ENCODE assay signal across 29 cellular contexts in the genomic region with DNA sequence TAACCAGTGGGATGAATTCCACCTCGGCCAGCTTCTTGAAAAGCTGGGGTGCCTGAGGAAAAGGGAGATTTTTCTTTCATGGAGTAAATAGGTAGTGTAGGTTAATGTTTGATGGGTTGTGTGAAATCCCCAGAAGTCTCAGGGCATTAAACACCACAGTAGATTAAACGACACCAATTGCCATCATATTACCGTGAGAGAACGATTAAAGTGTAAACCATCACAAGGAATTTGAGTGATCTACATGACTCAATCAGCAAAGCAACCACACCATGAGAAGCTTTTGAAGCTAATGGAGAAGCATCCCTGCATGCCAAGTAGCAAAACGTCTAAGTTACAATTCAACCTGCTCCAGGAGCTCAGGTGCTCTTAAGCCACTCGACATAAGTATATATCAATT.
"Had no signal": no experiment of that assay in that cellular context is flagged by ENCODE, and none has a peak within 500 bp of the region (broad histone marks: within the 10 kb centered on the region; RNA-seq: fewer than 3 reads in every experiment).

No MANE protein-coding gene starts in this region.

- H3K27me3 ChIP-seq: colonic mucosa, gastrocnemius medialis, hepatocyte, ovary, right lobe of liver, tibial nerve, upper lobe of left lung had no signal

- H3K36me3 ChIP-seq: colonic mucosa, gastrocnemius medialis, heart left ventricle, ovary, right lobe of liver, thoracic aorta, tibial nerve, upper lobe of left lung had no signal

- H3K9me3 ChIP-seq: colonic mucosa, gastrocnemius medialis, heart left ventricle, mucosa of descending colon, ovary, psoas muscle, right lobe of liver, thoracic aorta, tibial nerve, upper lobe of left lung had no signal

- H3K4me3 Mint-ChIP-seq: central memory CD8-positive, alpha-beta T cell; mesothelial cell of epicardium; nephron progenitor cell; stimulated activated naive B cell treated with anti-CD40 and anti-IgM and Interleukin-4, amounts not matched to agents 10 μg/mL and 1 μg/mL and 100 μg/mL, for 72 hours; stimulated activated naive CD8-positive, alpha-beta T cell treated with anti-CD3 and anti-CD28 coated beads, Interleukin-15, Interleukin-2, amounts not matched to agents 100 ng/mL and 50 ng/mL, for 24 hours had no signal

- H3K4me2 ChIP-seq: hepatocyte had no signal

- DNase-seq: colonic mucosa; dermis blood vessel endothelial cell; foreskin fibroblast; gastrocnemius medialis; heart left ventricle; kidney; mesenchymal stem cell; mucosa of descending colon; naive B cell; nephron progenitor cell; occipital lobe; ovary; posterior cingulate gyrus; psoas muscle; retina; right lobe of liver; small intestine; stimulated activated CD4-positive, alpha-beta T cell treated with anti-CD3 and anti-CD28 coated beads, Interleukin-15, amount 100 ng/mL, for 24 hours; stimulated activated CD4-positive, alpha-beta T cell treated with anti-CD3 and anti-CD28 coated beads, Interleukin-2, amount 100 ng/mL, for 48 hours; stimulated activated naive B cell treated with anti-CD40 and anti-IgM and Interleukin-4, amounts not matched to agents 10 μg/mL and 1 μg/mL and 100 μg/mL, for 72 hours; upper lobe of left lung had no signal

- ATAC-seq: esophagus mucosa; gastrocnemius medialis; heart left ventricle; left lobe of liver; mucosa of descending colon; psoas muscle; right lobe of liver; stimulated activated naive B cell treated with anti-CD40 and anti-IgM and Interleukin-4, amounts not matched to agents 10 μg/mL and 1 μg/mL and 100 μg/mL, for 72 hours had no signal

- H3K4me1 ChIP-seq: colonic mucosa, gastrocnemius medialis, heart left ventricle, psoas muscle, right lobe of liver, tibial nerve, upper lobe of left lung had no signal

- H3K36me3 Mint-ChIP-seq: mesothelial cell of epicardium had no signal

- H3K27ac ChIP-seq: colonic mucosa, gastrocnemius medialis, heart left ventricle, hepatocyte, ovary, psoas muscle, right lobe of liver, thoracic aorta, tibial nerve, upper lobe of left lung had no signal

- H3K27ac Mint-ChIP-seq: mesothelial cell of epicardium; stimulated activated naive B cell treated with anti-CD40 and anti-IgM and Interleukin-4, amounts not matched to agents 10 μg/mL and 1 μg/mL and 100 μg/mL, for 72 hours; stimulated activated naive CD8-positive, alpha-beta T cell treated with anti-CD3 and anti-CD28 coated beads, Interleukin-15, Interleukin-2, amounts not matched to agents 100 ng/mL and 50 ng/mL, for 24 hours had no signal

- H3K27me3 Mint-ChIP-seq: central memory CD8-positive, alpha-beta T cell; naive B cell; stimulated activated naive CD8-positive, alpha-beta T cell treated with anti-CD3 and anti-CD28 coated beads, Interleukin-15, Interleukin-2, amounts not matched to agents 100 ng/mL and 50 ng/mL, for 24 hours had no signal

- H3K4me3 ChIP-seq: colonic mucosa, gastrocnemius medialis, heart left ventricle, hepatocyte, mucosa of descending colon, ovary, psoas muscle, right lobe of liver, thoracic aorta, tibial nerve, upper lobe of left lung had no signal

- H3K9me3 Mint-ChIP-seq: central memory CD8-positive, alpha-beta T cell; mesothelial cell of epicardium; nephron progenitor cell had no signal
